In genomic region chr12:125610971-125611370, GRCh38 we compare ENCODE assay signal across 20 cellular contexts.
"Had no signal": no experiment of that assay in that cellular context is flagged by ENCODE, and none has a peak within 500 bp of the region (broad histone marks: within the 10 kb centered on the region; RNA-seq: fewer than 3 reads in every experiment).

No MANE protein-coding gene starts in this region.

- H3K9me3 ChIP-seq: SJSA1, SK-N-SH had no signal

- H3K27me3 ChIP-seq: SJSA1 had no signal

- DNase-seq: KBM-7, NCI-H1092 treated with DMSO at 0.1 percent for 48 hours, NCI-H1436, NCI-H187, NCI-H2029, NCI-H2081 treated with DMSO at 0.1 percent for 48 hours, NCI-H2171, NCI-H226, NCI-H446, NCI-H510A, NCI-H524 treated with DMSO at 0.1 percent for 48 hours, NCI-H69, NCI-H774, Right ventricle myocardium superior, RPMI8226, SIG-M5, SK-N-SH, SW 1271 had no signal

- H3K9ac ChIP-seq: SK-N-SH had no signal

- H3K36me3 ChIP-seq: SJSA1 had no signal

- H3K27ac ChIP-seq: SJSA1 had no signal

- H3K4me3 ChIP-seq: SJSA1 had no signal

- H3K4me1 ChIP-seq: SJSA1 had no signal

- H3K4me2 ChIP-seq: SK-N-SH had no signal

- FAIRE-seq: RCC 7860 had no signal
